8 cellular contexts compared by ENCODE assay signal in genomic region chr7:129144834-129145668, GRCh38. TPM values are rescaled to one million over a fixed set of nuclear protein-coding genes. Genes with fewer than 3 reads are reported as not detected.
DNase-seq lines count a peak whose midpoint lies in the region; ATAC-seq and TF ChIP-seq lines count a peak whose summit lies in the region.

No MANE protein-coding gene starts in this region.

- DNase-seq in right atrium auricular region (ENCODE audit: low spot score) (no peak), Right ventricle myocardium superior (no peak), SKM-1 (lab: John Stamatoyannopoulos, UW; ENCODE audit: unreplicated experiment) (no peak)

- peak overlapping the region in 1 of 2 donors; percentile 48 for H3K27ac ChIP-seq in right atrium auricular region
- H3K27ac ChIP-seq in iPS-20b (ENCODE audit: low read length) = no peak overlapping the region

- no peaks in the 10 kb centered on the region for H3K4me1 Mint-ChIP-seq in activated T-helper 17 cell treated with anti-CD3 and anti-CD28 coated beads, Interleukin-2, amount 50 U/mL, for 72 hours
- H3K4me1 Mint-ChIP-seq in stimulated activated naive CD8-positive, alpha-beta T cell treated with anti-CD3 and anti-CD28 coated beads, Interleukin-15, Interleukin-2, amounts not matched to agents 100 ng/mL and 50 ng/mL, for 24 hours (ENCODE audit: low read depth) = peaks cover 25% of the 10 kb centered on the region

- H3K27me3 ChIP-seq in right atrium auricular region = no peaks in the 10 kb centered on the region
- H3K27me3 ChIP-seq in iPS-20b (ENCODE audit: insufficient read depth, low read length) = peaks cover 40% of the 10 kb centered on the region

- no peak for ATAC-seq in Right ventricle myocardium superior (ENCODE audit: poor library complexity)
- ATAC-seq in HG03565 (IDR thresholded peaks at IDR 0.05; ENCODE audit: unreplicated experiment) = peak; percentile 11
- no peak for ATAC-seq in activated T-helper 17 cell treated with anti-CD3 and anti-CD28 coated beads, Interleukin-2, amount 50 U/mL, for 72 hours (replicated peaks)
- ATAC-seq in GM21825 (IDR thresholded peaks at IDR 0.05; ENCODE audit: unreplicated experiment) = no peak

- H3K27ac Mint-ChIP-seq in activated T-helper 17 cell treated with anti-CD3 and anti-CD28 coated beads, Interleukin-2, amount 50 U/mL, for 72 hours = no peak overlapping the region
- peak overlapping the region; percentile 81 for H3K27ac Mint-ChIP-seq in stimulated activated naive CD8-positive, alpha-beta T cell treated with anti-CD3 and anti-CD28 coated beads, Interleukin-15, Interleukin-2, amounts not matched to agents 100 ng/mL and 50 ng/mL, for 24 hours

- H3K36me3 ChIP-seq in right atrium auricular region (no peaks in the 10 kb centered on the region), iPS-20b (ENCODE audit: insufficient read depth, low read depth, low read length) (no peaks in the 10 kb centered on the region)

- no peak overlapping the region for H3K9ac ChIP-seq in iPS-20b (ENCODE audit: low read depth, low read length)

- H3K9me3 ChIP-seq in right atrium auricular region (no peaks in the 10 kb centered on the region), iPS-20b (ENCODE audit: insufficient read depth, low read depth, low read length) (no peaks in the 10 kb centered on the region)

- H3K4me3 ChIP-seq in right atrium auricular region = peak overlapping the region; percentile 55 to 62
- peak overlapping the region; percentile 78 for H3K4me3 ChIP-seq in iPS-20b (ENCODE audit: low read length)

- peak overlapping the region; percentile 83 for H3K4me3 Mint-ChIP-seq in activated T-helper 17 cell treated with anti-CD3 and anti-CD28 coated beads, Interleukin-2, amount 50 U/mL, for 72 hours
- peak overlapping the region; percentile 85 for H3K4me3 Mint-ChIP-seq in stimulated activated naive CD8-positive, alpha-beta T cell treated with anti-CD3 and anti-CD28 coated beads, Interleukin-15, Interleukin-2, amounts not matched to agents 100 ng/mL and 50 ng/mL, for 24 hours

- intact Hi-C loops in Right ventricle myocardium superior (cut with DNase I) = no loop called here

- H3K36me3 Mint-ChIP-seq in activated T-helper 17 cell treated with anti-CD3 and anti-CD28 coated beads, Interleukin-2, amount 50 U/mL, for 72 hours (ENCODE audit: low read depth) = no peaks in the 10 kb centered on the region
- no peaks in the 10 kb centered on the region for H3K36me3 Mint-ChIP-seq in stimulated activated naive CD8-positive, alpha-beta T cell treated with anti-CD3 and anti-CD28 coated beads, Interleukin-15, Interleukin-2, amounts not matched to agents 100 ng/mL and 50 ng/mL, for 24 hours (ENCODE audit: low read depth)

- H3K4me1 ChIP-seq in right atrium auricular region (peaks cover 0 to 20% of the 10 kb centered on the region in 2 donors), iPS-20b (ENCODE audit: insufficient read depth, low read length) (peaks cover 4% of the 10 kb centered on the region; the same call in 1 of the 2 replicates)

- TF ChIP-seq CTCF in right atrium auricular region (IDR thresholded peaks at IDR 0.05) = peak in 1 of 2 donors; percentile 44

- H3K9me3 Mint-ChIP-seq in activated T-helper 17 cell treated with anti-CD3 and anti-CD28 coated beads, Interleukin-2, amount 50 U/mL, for 72 hours = no peaks in the 10 kb centered on the region
- no peaks in the 10 kb centered on the region for H3K9me3 Mint-ChIP-seq in stimulated activated naive CD8-positive, alpha-beta T cell treated with anti-CD3 and anti-CD28 coated beads, Interleukin-15, Interleukin-2, amounts not matched to agents 100 ng/mL and 50 ng/mL, for 24 hours

- H3K27me3 Mint-ChIP-seq in activated T-helper 17 cell treated with anti-CD3 and anti-CD28 coated beads, Interleukin-2, amount 50 U/mL, for 72 hours = peaks cover 35% of the 10 kb centered on the region
- H3K27me3 Mint-ChIP-seq in stimulated activated naive CD8-positive, alpha-beta T cell treated with anti-CD3 and anti-CD28 coated beads, Interleukin-15, Interleukin-2, amounts not matched to agents 100 ng/mL and 50 ng/mL, for 24 hours = peaks cover 20% of the 10 kb centered on the region

RNA-seq across cellular contexts. Expression of gene TSPAN33, which starts 0.5 kb away (rescaled TPM):
- 10 to 100 TPM in 1 of 2 donors, 1 to 10 TPM in 1; 9.8 to 11.1 TPM for total RNA-seq in right atrium auricular region
- total RNA-seq in Right ventricle myocardium superior = 11.8 TPM
- total RNA-seq in activated T-helper 17 cell treated with anti-CD3 and anti-CD28 coated beads, Interleukin-2, amount 50 U/mL, for 72 hours = 1 to 10 TPM in 1 of 2 donors, under 1 TPM in 1; 0.67 to 2.6 TPM

RNA-seq across cellular contexts. Expression of gene SMO, which starts 43.4 kb away (rescaled TPM):
- total RNA-seq in right atrium auricular region (1 to 10 TPM; 4.7 to 9.9 TPM), Right ventricle myocardium superior (5.0 TPM)
- total RNA-seq in activated T-helper 17 cell treated with anti-CD3 and anti-CD28 coated beads, Interleukin-2, amount 50 U/mL, for 72 hours = under 1 TPM in 1 of 2 donors, not detected in 1; 0.08 TPM
